ENCODE assay signal across 1 cellular context in genomic region chr4:54662123-54662522, GRCh38.
TF ChIP-seq lines count a peak whose summit lies in the region.

No MANE protein-coding gene starts in this region.

TF ChIP-seq in K562, 482 proteins besides CTCF, POLR2A, EP300 and RAD21:
- peak; percentile 52 for TF ChIP-seq ZFP36 (IDR thresholded peaks at IDR 0.05; ENCODE audit: low read depth, low read length, partially characterized antibody)
- TF ChIP-seq PYGO2 (tag; IDR thresholded peaks at IDR 0.05): no peak
- TF ChIP-seq RBM25 (IDR thresholded peaks at IDR 0.05; ENCODE audit: low read depth, low read length, severe bottlenecking): peak; percentile 70
- TF ChIP-seq, protein P1, sequence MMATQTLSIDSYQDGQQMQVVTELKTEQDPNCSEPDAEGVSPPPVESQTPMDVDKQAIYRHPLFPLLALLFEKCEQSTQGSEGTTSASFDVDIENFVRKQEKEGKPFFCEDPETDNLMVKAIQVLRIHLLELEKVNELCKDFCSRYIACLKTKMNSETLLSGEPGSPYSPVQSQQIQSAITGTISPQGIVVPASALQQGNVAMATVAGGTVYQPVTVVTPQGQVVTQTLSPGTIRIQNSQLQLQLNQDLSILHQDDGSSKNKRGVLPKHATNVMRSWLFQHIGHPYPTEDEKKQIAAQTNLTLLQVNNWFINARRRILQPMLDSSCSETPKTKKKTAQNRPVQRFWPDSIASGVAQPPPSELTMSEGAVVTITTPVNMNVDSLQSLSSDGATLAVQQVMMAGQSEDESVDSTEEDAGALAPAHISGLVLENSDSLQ (IDR thresholded peaks at IDR 0.05): 0 out of 2 replicates have a peak, but pooled peaks have one; percentile 27
- TF ChIP-seq ADNP (tag; IDR thresholded peaks at IDR 0.05): peak; percentile 23; the same call in 1 of the 2 replicates
